33 cellular contexts compared by ENCODE assay signal in genomic region chr4:116959045-116959444, GRCh38.
"Had no signal": no experiment of that assay in that cellular context is flagged by ENCODE, and none has a peak within 500 bp of the region (broad histone marks: within the 10 kb centered on the region; RNA-seq: fewer than 3 reads in every experiment).

No MANE protein-coding gene starts in this region.

- DNase-seq: activated effector memory CD4-positive, alpha-beta T cell treated with anti-CD3 and anti-CD28 coated beads, Interleukin-2, amount 50 U/mL, for 16 hours; activated effector memory CD4-positive, alpha-beta T cell treated with Interleukin-2 at 50 U/mL for 16 hours; activated gamma-delta T cell; activated gamma-delta T cell treated with Interleukin-2 at 50 U/mL for 16 hours; activated naive CD4-positive, alpha-beta T cell; activated naive CD4-positive, alpha-beta T cell treated with anti-CD3 and anti-CD28 coated beads for 36 hours; activated naive CD4-positive, alpha-beta T cell treated with anti-CD3 and anti-CD28 coated beads, Interleukin-2, amount 10 ng/mL, durations not matched to agents 7 days and 5 days; activated naive CD4-positive, alpha-beta T cell treated with anti-CD3 and anti-CD28 coated beads, Interleukin-2, amount 50 U/mL, for 16 hours; activated naive CD4-positive, alpha-beta T cell treated with Interleukin-2 at 50 U/mL for 16 hours; activated naive CD8-positive, alpha-beta T cell treated with anti-CD3 and anti-CD28 coated beads for 36 hours; activated naive CD8-positive, alpha-beta T cell treated with anti-CD3 and anti-CD28 coated beads, Interleukin-2, amount 10 ng/mL, durations not matched to agents 7 days and 5 days; activated naive CD8-positive, alpha-beta T cell treated with anti-CD3 and anti-CD28 coated beads, Interleukin-2, amount 50 U/mL, for 24 hours; activated T-cell treated with anti-CD3 and anti-CD28 coated beads, Interleukin-2, amount 50 U/mL, for 24 hours; activated T-cell treated with anti-CD3 and anti-CD28 coated beads, Interleukin-2, amount 50 U/mL, for 4 hours; activated T-cell treated with anti-CD3 and anti-CD28 coated beads, Interleukin-2, amount 50 U/mL, for 48 hours; activated T-cell treated with anti-CD3 and anti-CD28 coated beads, Interleukin-2, amount 50 U/mL, for 72 hours; adrenal gland; amniotic stem cell; amygdala; anterior cingulate cortex; aorta; body of pancreas; brain microvascular endothelial cell; caudate nucleus; central memory CD4-positive, alpha-beta T cell; cerebellar nuclear complex had no signal

- ATAC-seq: activated naive CD4-positive, alpha-beta T cell treated with anti-CD3 and anti-CD28 coated beads, Interleukin-2, amount 50 U/mL, for 72 hours; activated naive CD8-positive, alpha-beta T cell treated with anti-CD3 and anti-CD28 coated beads, Interleukin-2, amount 50 U/mL, for 24 hours; activated T-cell treated with anti-CD3 and anti-CD28 coated beads, Interleukin-2, amount 50 U/mL, for 4 hours; activated T-cell treated with anti-CD3 and anti-CD28 coated beads, Interleukin-2, amount 50 U/mL, for 72 hours; activated T-helper 17 cell treated with anti-CD3 and anti-CD28 coated beads, Interleukin-2, amount 50 U/mL, for 72 hours; body of pancreas had no signal

- H3K27me3 ChIP-seq: adrenal gland, ascending aorta, body of pancreas, brain microvascular endothelial cell, breast epithelium, cardiac muscle cell had no signal

- FAIRE-seq: astrocyte, bronchial epithelial cell had no signal

- H3K9me3 ChIP-seq: adrenal gland, ascending aorta, body of pancreas, breast epithelium had no signal

- H3K27ac ChIP-seq: adrenal gland, ascending aorta, body of pancreas, brain microvascular endothelial cell, breast epithelium, cardiac muscle cell had no signal

- H3K4me1 ChIP-seq: adrenal gland, ascending aorta, body of pancreas, breast epithelium had no signal

- H3K4me3 ChIP-seq: adrenal gland, ascending aorta, body of pancreas, breast epithelium, cardiac muscle cell had no signal

- H3K36me3 ChIP-seq: adrenal gland, ascending aorta, brain microvascular endothelial cell, breast epithelium, cardiac muscle cell had no signal
